In the genomic region with DNA sequence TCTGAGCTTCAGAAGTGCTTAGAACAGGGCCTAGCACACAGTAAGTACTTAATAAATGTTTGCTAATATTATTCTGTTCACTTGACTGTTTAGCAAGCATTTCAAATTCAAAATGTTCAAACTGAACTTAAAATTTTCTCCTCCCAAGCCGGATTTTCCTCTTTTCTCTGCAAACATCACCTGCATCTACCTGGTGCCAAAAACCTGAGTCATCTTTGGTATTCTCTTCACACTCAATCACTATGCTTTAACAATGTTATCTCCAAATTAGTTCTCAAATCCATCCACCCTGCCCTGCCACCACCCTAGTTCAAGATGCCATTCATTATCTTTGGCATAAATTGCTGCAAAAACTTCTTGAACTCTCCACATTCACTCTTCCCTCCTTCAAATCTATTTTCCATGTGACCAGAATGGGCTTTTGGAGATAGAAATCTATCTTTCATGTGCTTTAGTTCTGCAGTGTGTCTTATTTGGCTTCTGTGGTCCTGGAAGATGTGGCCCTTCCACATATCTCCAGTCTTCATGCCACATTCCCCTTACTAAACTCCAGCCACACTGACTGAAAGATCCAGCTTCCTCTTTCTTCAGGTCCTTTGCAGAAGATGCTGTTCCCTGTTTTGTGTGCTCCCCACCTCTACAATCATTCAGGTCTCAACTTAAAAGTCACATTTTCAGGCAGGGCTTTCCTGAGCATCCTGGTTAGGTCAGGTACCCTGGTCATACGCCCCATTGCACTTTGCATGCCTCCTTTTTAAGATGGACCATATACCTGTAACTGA, we compare ENCODE assay signal across 13 cellular contexts. TPM values are rescaled to one million over a fixed set of nuclear protein-coding genes. Genes with fewer than 3 reads are reported as not detected.
DNase-seq lines count a peak whose midpoint lies in the region; ATAC-seq and TF ChIP-seq lines count a peak whose summit lies in the region.
"Had no signal": no experiment of that assay in that cellular context is flagged by ENCODE, and none has a peak within 500 bp of the region (broad histone marks: within the 10 kb centered on the region; RNA-seq: fewer than 3 reads in every experiment).

No MANE protein-coding gene starts in this region.

- H4K20me1 ChIP-seq in GM23248 (ENCODE audit: insufficient read depth) = no peaks in the 10 kb centered on the region
- H4K20me1 ChIP-seq in hepatocyte (ENCODE audit: insufficient read depth, poor library complexity, severe bottlenecking) = no peaks in the 10 kb centered on the region

- H3K9ac ChIP-seq in GM23248 = no peak overlapping the region

- H3K4me3 ChIP-seq in BE2C (ENCODE audit: low read depth, low read length) (0 out of 2 replicates have a peak overlapping the region, but pooled peaks have one; percentile 5), GM23248 (peak overlapping the region; percentile 87; the same call in 1 of the 2 replicates), Panc1 (ENCODE audit: low read depth in 2 of 2, low read length in 2 of 2) (no peak overlapping the region), hepatocyte (no peak overlapping the region)

- H2AFZ ChIP-seq in GM23248 (no peak overlapping the region), hepatocyte (no peak overlapping the region)

- no peak for ATAC-seq in Panc1
- no peak for ATAC-seq in stimulated activated memory B cell treated with anti-CD40 and anti-IgM and Interleukin-4, amounts not matched to agents 10 μg/mL and 1 μg/mL and 100 μg/mL, for 72 hours
- ATAC-seq: upper lobe of right lung had no signal

- DNase-seq in BE2C (no peak), GM23248 (no peak), Panc1 (ENCODE audit: low read depth, low spot score) (no peak), hepatocyte (ENCODE audit: low spot score) (no peak), DMS53 (lab: John Stamatoyannopoulos, UW) (no peak), DMS153 (lab: John Stamatoyannopoulos, UW) (no peak)
- no peak for DNase-seq in stimulated activated CD4-positive, alpha-beta T cell treated with anti-CD3 and anti-CD28 coated beads, Interleukin-2, amount 100 ng/mL, for 24 hours
- DNase-seq: activated gamma-delta T cell treated with Interleukin-2 at 50 U/mL for 16 hours; effector memory CD4-positive, alpha-beta T cell; H7; nucleus accumbens; upper lobe of right lung had no signal

- H3K79me2 ChIP-seq in GM23248 (ENCODE audit: insufficient read depth) (peaks cover 64% of the 10 kb centered on the region), hepatocyte (peaks cover 48% of the 10 kb centered on the region)

- WGBS in GM23248 (ENCODE audit: low coverage in 1 of 2, low lambda C conversion rate in 2 of 2, missing lambda C conversion rate in 2 of 2), 2 experiments = 96 to 98% methylated on average over 2 of the region's 2 CpGs
- whole genome bisulfite sequencing in hepatocyte (ENCODE audit: low lambda C conversion rate, missing lambda C conversion rate) = 82% methylated on average over 2 of the region's 2 CpGs

- BruUV-seq in Panc1 (replicated peaks; lab: Mats Ljungman, UMichigan) = no TSS peak

- H3K36me3 Mint-ChIP-seq in stimulated activated memory B cell treated with anti-CD40 and anti-IgM and Interleukin-4, amounts not matched to agents 10 μg/mL and 1 μg/mL and 100 μg/mL, for 72 hours = peaks cover 11% of the 10 kb centered on the region

- intact Hi-C loops in Panc1 (cut with micrococcal nuclease; ENCODE audit: unreplicated experiment) = no loop called here

- CTCF ChIA-PET in Panc1 (lab: Charles Lee) = interaction anchor here (0.6 kb wide), 1 partner anchor 10 kb away, joined by 4 read pairs; no protein-coding TSS in a partner anchor

- in situ Hi-C loops in GM23248 (cut with MboI) = no loop called here
- in situ Hi-C loops in Panc1 (cut with HindIII; ENCODE audit: low pct_unique_long_range_greater_than_20kb, low sequenced_read_pairs) = no loop called here

- H3K36me3 ChIP-seq in BE2C = peaks cover 20% of the 10 kb centered on the region
- no peaks in the 10 kb centered on the region for H3K36me3 ChIP-seq in GM23248 (ENCODE audit: low read depth)
- H3K36me3 ChIP-seq in Panc1 (ENCODE audit: control insufficient read depth, insufficient read depth, low read length) = peaks cover 3% of the 10 kb centered on the region; the same call in 1 of the 2 replicates
- no peaks in the 10 kb centered on the region for H3K36me3 ChIP-seq in hepatocyte (replicated peaks; ENCODE audit: insufficient read depth, low read depth)

- H3K9me2 ChIP-seq in GM23248 (ENCODE audit: insufficient read depth) (no peaks in the 10 kb centered on the region), hepatocyte (replicated peaks; ENCODE audit: insufficient read depth) (no peaks in the 10 kb centered on the region)

- POLR2A ChIA-PET in Panc1 (lab: Charles Lee) = no interaction called here

- no peak overlapping the region for H3K27ac ChIP-seq in GM23248
- peak overlapping the region; percentile 40; the same call in 1 of the 2 replicates for H3K27ac ChIP-seq in Panc1 (ENCODE audit: low read length)
- no peak overlapping the region for H3K27ac ChIP-seq in hepatocyte
- H3K27ac ChIP-seq: upper lobe of right lung had no signal

- no peak overlapping the region for H3K27ac Mint-ChIP-seq in stimulated activated memory B cell treated with anti-CD40 and anti-IgM and Interleukin-4, amounts not matched to agents 10 μg/mL and 1 μg/mL and 100 μg/mL, for 72 hours

- no peaks in the 10 kb centered on the region for H3K27me3 Mint-ChIP-seq in stimulated activated memory B cell treated with anti-CD40 and anti-IgM and Interleukin-4, amounts not matched to agents 10 μg/mL and 1 μg/mL and 100 μg/mL, for 72 hours

- no peaks in the 10 kb centered on the region for H3K27me3 ChIP-seq in BE2C
- H3K27me3 ChIP-seq in GM23248 (replicated peaks; ENCODE audit: insufficient read depth) = no peaks in the 10 kb centered on the region
- H3K27me3 ChIP-seq in Panc1 (ENCODE audit: control insufficient read depth, insufficient read depth, low read length) = no peaks in the 10 kb centered on the region
- no peaks in the 10 kb centered on the region for H3K27me3 ChIP-seq in hepatocyte
- H3K27me3 ChIP-seq: upper lobe of right lung had no signal

- H3K4me3 Mint-ChIP-seq in stimulated activated memory B cell treated with anti-CD40 and anti-IgM and Interleukin-4, amounts not matched to agents 10 μg/mL and 1 μg/mL and 100 μg/mL, for 72 hours = no peak overlapping the region

- no peaks in the 10 kb centered on the region for H3K9me3 Mint-ChIP-seq in stimulated activated memory B cell treated with anti-CD40 and anti-IgM and Interleukin-4, amounts not matched to agents 10 μg/mL and 1 μg/mL and 100 μg/mL, for 72 hours

- no peaks in the 10 kb centered on the region for H3F3A ChIP-seq in GM23248 (ENCODE audit: insufficient read depth)

- TF ChIP-seq CTCF in BE2C (IDR thresholded peaks at IDR 0.05; ENCODE audit: low read depth, low read length) (no peak), Panc1 (IDR thresholded peaks at IDR 0.05) (no peak), hepatocyte (IDR thresholded peaks at IDR 0.05; ENCODE audit: poor library complexity) (no peak)

- peak overlapping the region; percentile 95 for H3K4me2 ChIP-seq in GM23248 (ENCODE audit: unreplicated experiment)
- peak overlapping the region; percentile 94 for H3K4me2 ChIP-seq in hepatocyte

- peaks cover 33% of the 10 kb centered on the region for H3K4me1 Mint-ChIP-seq in stimulated activated memory B cell treated with anti-CD40 and anti-IgM and Interleukin-4, amounts not matched to agents 10 μg/mL and 1 μg/mL and 100 μg/mL, for 72 hours

- H3K4me1 ChIP-seq in BE2C (no peaks in the 10 kb centered on the region; the same call in 1 of the 2 replicates), GM23248 (ENCODE audit: insufficient read depth) (peaks cover 15% of the 10 kb centered on the region; the same call in 1 of the 2 replicates), Panc1 (ENCODE audit: control insufficient read depth, insufficient read depth, low read length) (peaks cover 15% of the 10 kb centered on the region; the same call in 1 of the 2 replicates), hepatocyte (ENCODE audit: insufficient read depth) (no peaks in the 10 kb centered on the region)

- 0 out of 2 replicates have a peak, but pooled peaks cover 4% of the 10 kb centered on the region for H3K9me3 ChIP-seq in BE2C
- H3K9me3 ChIP-seq in GM23248 (ENCODE audit: low read depth) = no peaks in the 10 kb centered on the region
- no peaks in the 10 kb centered on the region for H3K9me3 ChIP-seq in Panc1 (ENCODE audit: control insufficient read depth, insufficient read depth, low read depth, low read length)
- H3K9me3 ChIP-seq in hepatocyte (ENCODE audit: low read depth) = no peaks in the 10 kb centered on the region
- H3K9me3 ChIP-seq: upper lobe of right lung had no signal

RNA-seq across cellular contexts. Expression of gene GGCT, which starts 2.0 kb away (rescaled TPM):
- polyA plus RNA-seq in BE2C (2012; ENCODE audit: insufficient read depth, insufficient read length, low read depth) = 46.1 TPM
- 31.3 and 40.0 TPM in 2 replicates for total RNA-seq in GM23248 (2014; rRNA removed; shearing (Covaris generic))
- polyA plus RNA-seq in GM23248 (2016; fragmentation: Nextera tagmentation; extraction: Ambion mirVana) (47.9 and 48.8 TPM in 2 replicates), hepatocyte (46.9 and 55.7 TPM in 2 replicates)
- total RNA-seq in Panc1 (2021; ENCODE audit: unreplicated experiment) (52.2 TPM), hepatocyte (43.4 and 47.2 TPM in 2 replicates)
- polyA plus RNA-seq in Panc1 (2012; ENCODE audit: insufficient read length) = 29.6 TPM

RNA-seq across cellular contexts. Expression of gene NOD1, which starts 24.1 kb away (rescaled TPM):
- 1.5 TPM for polyA plus RNA-seq in BE2C (2012; ENCODE audit: insufficient read depth, insufficient read length, low read depth)
- total RNA-seq in GM23248 (2014; rRNA removed; shearing (Covaris generic)) = 8.6 and 11.1 TPM in 2 replicates
- 4.4 and 5.9 TPM in 2 replicates for polyA plus RNA-seq in GM23248 (2016; fragmentation: Nextera tagmentation; extraction: Ambion mirVana)
- 8.1 TPM for total RNA-seq in Panc1 (2021; ENCODE audit: unreplicated experiment)
- 3.8 TPM for polyA plus RNA-seq in Panc1 (2012; ENCODE audit: insufficient read length)
- total RNA-seq in hepatocyte = 6.1 and 6.9 TPM in 2 replicates
- polyA plus RNA-seq in hepatocyte = 3.0 and 7.5 TPM in 2 replicates

Comparison
In these comparisons a context has a peak if more than half of its experiments do, and no peak if none do; other contexts are left out.
1. H3K4me3 ChIP-seq: peak in BE2C (single experiment) and GM23248 (single experiment); none in Panc1 (0 of 2) and hepatocyte (single experiment).